ENCODE assay signal across 13 cellular contexts in the genomic region with DNA sequence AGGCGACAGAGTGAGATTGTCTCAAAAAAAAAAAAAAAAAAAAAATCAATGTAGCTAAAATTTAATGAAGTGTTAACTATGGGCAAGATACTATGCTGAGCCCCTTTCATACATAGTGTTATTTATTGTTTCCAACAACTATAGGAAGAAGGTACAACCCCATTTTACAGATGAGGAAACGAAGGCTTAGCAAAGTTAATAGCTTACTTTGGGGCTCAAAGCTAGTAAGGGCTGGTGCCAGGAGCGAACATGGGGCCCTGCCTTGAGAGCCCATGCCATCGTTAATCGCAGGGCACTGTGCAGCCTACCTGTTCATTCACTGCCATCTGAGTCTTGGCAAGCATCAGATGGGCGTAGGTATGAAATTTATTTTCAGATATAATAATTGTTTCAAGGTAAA. TPM values are rescaled to one million over a fixed set of nuclear protein-coding genes. Genes with fewer than 3 reads are reported as not detected.
DNase-seq lines count a peak whose midpoint lies in the region; ATAC-seq and TF ChIP-seq lines count a peak whose summit lies in the region.
"Had no signal": no experiment of that assay in that cellular context is flagged by ENCODE, and none has a peak within 500 bp of the region (broad histone marks: within the 10 kb centered on the region; RNA-seq: fewer than 3 reads in every experiment).

No MANE protein-coding gene starts in this region.

- H3K27me3 Mint-ChIP-seq in CD4-positive, alpha-beta T cell, result no peaks in the 10 kb centered on the region
- H3K27me3 Mint-ChIP-seq in T-helper 17 cell (no peaks in the 10 kb centered on the region), neural crest cell (ENCODE audit: low read depth) (peaks cover 26% of the 10 kb centered on the region)
- H3K27me3 Mint-ChIP-seq in activated naive CD4-positive, alpha-beta T cell treated with anti-CD3 and anti-CD28 coated beads, Interleukin-2, amount 10 ng/mL, durations not matched to agents 7 days and 5 days, result peaks cover 14% of the 10 kb centered on the region

- no peaks in the 10 kb centered on the region for H3K9me3 Mint-ChIP-seq in CD4-positive, alpha-beta T cell
- H3K9me3 Mint-ChIP-seq in neural crest cell, result no peaks in the 10 kb centered on the region
- no peaks in the 10 kb centered on the region for H3K9me3 Mint-ChIP-seq in activated naive CD4-positive, alpha-beta T cell treated with anti-CD3 and anti-CD28 coated beads, Interleukin-2, amount 10 ng/mL, durations not matched to agents 7 days and 5 days
- H3K9me3 Mint-ChIP-seq: CD14-positive monocyte; CD8-positive, alpha-beta memory T cell had no signal

- H3K9me3 ChIP-seq in CD4-positive, alpha-beta T cell (ENCODE audit: control insufficient read depth, low read length), result no peaks in the 10 kb centered on the region
- no peaks in the 10 kb centered on the region for H3K9me3 ChIP-seq in T-helper 17 cell (ENCODE audit: control insufficient read depth, low read length, poor library complexity, severe bottlenecking)
- H3K9me3 ChIP-seq: Caco-2 had no signal

- peak overlapping the region; percentile 75 for H3K27ac Mint-ChIP-seq in CD4-positive, alpha-beta T cell
- peak overlapping the region; percentile 57 for H3K27ac Mint-ChIP-seq in T-helper 17 cell
- H3K27ac Mint-ChIP-seq in neural crest cell (ENCODE audit: unreplicated experiment), result no peak overlapping the region
- no peak overlapping the region for H3K27ac Mint-ChIP-seq in activated naive CD4-positive, alpha-beta T cell treated with anti-CD3 and anti-CD28 coated beads, Interleukin-2, amount 10 ng/mL, durations not matched to agents 7 days and 5 days

- H3K4me1 Mint-ChIP-seq in CD4-positive, alpha-beta T cell (ENCODE audit: low read depth), result peaks cover 46% of the 10 kb centered on the region
- H3K4me1 Mint-ChIP-seq in T-helper 17 cell (peaks cover 30% of the 10 kb centered on the region), neural crest cell (peaks cover 33% of the 10 kb centered on the region)
- H3K4me1 Mint-ChIP-seq in activated naive CD4-positive, alpha-beta T cell treated with anti-CD3 and anti-CD28 coated beads, Interleukin-2, amount 10 ng/mL, durations not matched to agents 7 days and 5 days, result peaks cover 38% of the 10 kb centered on the region

- CTCF ChIA-PET in CD4-positive, alpha-beta T cell (lab: Charles Lee), result interaction anchor here (0.7 kb wide), 1 partner anchor 616 kb away, joined by 3 read pairs; no protein-coding TSS in a partner anchor
- CTCF ChIA-PET in activated naive CD4-positive, alpha-beta T cell treated with anti-CD3 and anti-CD28 coated beads, Interleukin-2, amount 10 ng/mL, durations not matched to agents 7 days and 5 days (lab: Charles Lee), result interaction anchor here (0.5 to 1.6 kb wide), 3 partner anchors 12 to 483 kb away, joined by 3 to 4 read pairs (median 3); no protein-coding TSS in a partner anchor

- no peaks in the 10 kb centered on the region for H3K27me3 ChIP-seq in CD4-positive, alpha-beta T cell (ENCODE audit: control insufficient read depth, insufficient read depth, low read length)

- H3K36me3 Mint-ChIP-seq in CD4-positive, alpha-beta T cell (ENCODE audit: low read depth), result peaks cover 6% of the 10 kb centered on the region
- peaks cover 2% of the 10 kb centered on the region for H3K36me3 Mint-ChIP-seq in T-helper 17 cell (ENCODE audit: low read depth)
- no peaks in the 10 kb centered on the region for H3K36me3 Mint-ChIP-seq in neural crest cell (ENCODE audit: low read depth)
- H3K36me3 Mint-ChIP-seq in activated naive CD4-positive, alpha-beta T cell treated with anti-CD3 and anti-CD28 coated beads, Interleukin-2, amount 10 ng/mL, durations not matched to agents 7 days and 5 days, result peaks cover 4% of the 10 kb centered on the region
- H3K36me3 Mint-ChIP-seq: CD8-positive, alpha-beta memory T cell had no signal

- no peak for TF ChIP-seq CTCF in CD4-positive, alpha-beta T cell (IDR thresholded peaks at IDR 0.05)
- TF ChIP-seq CTCF in neural crest cell (conservative IDR thresholded peaks at IDR 0.05), result no peak

- intact Hi-C loops in CD4-positive, alpha-beta T cell (cut with DNase I, micrococcal nuclease), result loop anchor here (5.0 to 10.0 kb wide), 2 partner anchors 88 to 405 kb away; no protein-coding TSS in a partner anchor

- POLR2A ChIA-PET in CD4-positive, alpha-beta T cell (lab: Charles Lee), result interaction anchor here (0.6 kb wide), 1 partner anchor 18 kb away, joined by 3 read pairs; no protein-coding TSS in a partner anchor

- no peak for ATAC-seq in CD4-positive, alpha-beta T cell (ENCODE audit: poor library complexity)
- no peak for ATAC-seq in T-helper 17 cell
- ATAC-seq: HCT116 had no signal

- H3K4me3 Mint-ChIP-seq in CD4-positive, alpha-beta T cell, result peak overlapping the region; percentile 17
- H3K4me3 Mint-ChIP-seq in T-helper 17 cell, result no peak overlapping the region
- peak overlapping the region; percentile 19 for H3K4me3 Mint-ChIP-seq in neural crest cell
- no peak overlapping the region for H3K4me3 Mint-ChIP-seq in activated naive CD4-positive, alpha-beta T cell treated with anti-CD3 and anti-CD28 coated beads, Interleukin-2, amount 10 ng/mL, durations not matched to agents 7 days and 5 days
- H3K4me3 Mint-ChIP-seq: CD14-positive monocyte had no signal

- no peak overlapping the region for H3K27ac ChIP-seq in CD4-positive, alpha-beta T cell (ENCODE audit: low read depth, low read length)

- DNase-seq in NCI-H1417 (lab: John Stamatoyannopoulos, UW) (peak in 2 of 3 experiments; percentile 2 to 4), NCI-H1417 treated with DMSO at 0.1 percent for 48 hours (lab: John Stamatoyannopoulos, UW) (no peak), T-helper 17 cell (no peak), neural crest cell (ENCODE audit: low read depth, low spot score) (no peak), D341Med (ENCODE audit: low spot score) (no peak), NCI-H526 (lab: John Stamatoyannopoulos, UW) (no peak)
- DNase-seq in CD4-positive, alpha-beta T cell, result no peak
- no peak for DNase-seq in activated naive CD4-positive, alpha-beta T cell treated with anti-CD3 and anti-CD28 coated beads, Interleukin-2, amount 10 ng/mL, durations not matched to agents 7 days and 5 days
- DNase-seq: Caco-2; CD8-positive, alpha-beta memory T cell; DMS53 had no signal

RNA-seq across cellular contexts. Expression of gene FRY, which starts 1.9 kb away (rescaled TPM):
- 10 to 100 TPM; 13.7 to 18.4 TPM for total RNA-seq in CD4-positive, alpha-beta T cell
- total RNA-seq in T-helper 17 cell, result 10 to 100 TPM; 46.3 to 68.8 TPM
- total RNA-seq in neural crest cell, result 4.7 and 5.4 TPM in 2 replicates

Comparison
In these comparisons a context has a peak if more than half of its experiments do, and no peak if none do; other contexts are left out.
1. DNase-seq: peak in NCI-H1417 (2 of 3); none in NCI-H1417 treated with DMSO at 0.1 percent for 48 hours (single experiment), CD4-positive, alpha-beta T cell (0 of 10), T-helper 17 cell (0 of 3), neural crest cell (single experiment), activated naive CD4-positive, alpha-beta T cell treated with anti-CD3 and anti-CD28 coated beads, Interleukin-2, amount 10 ng/mL, durations not matched to agents 7 days and 5 days (single experiment), D341Med (single experiment) and NCI-H526 (0 of 2).
2. H3K27ac Mint-ChIP-seq: peak in CD4-positive, alpha-beta T cell (single experiment) and T-helper 17 cell (single experiment); none in neural crest cell (single experiment) and activated naive CD4-positive, alpha-beta T cell treated with anti-CD3 and anti-CD28 coated beads, Interleukin-2, amount 10 ng/mL, durations not matched to agents 7 days and 5 days (single experiment).
3. H3K4me3 Mint-ChIP-seq: peak in CD4-positive, alpha-beta T cell (single experiment) and neural crest cell (single experiment); none in T-helper 17 cell (single experiment) and activated naive CD4-positive, alpha-beta T cell treated with anti-CD3 and anti-CD28 coated beads, Interleukin-2, amount 10 ng/mL, durations not matched to agents 7 days and 5 days (single experiment).